In the genomic region with DNA sequence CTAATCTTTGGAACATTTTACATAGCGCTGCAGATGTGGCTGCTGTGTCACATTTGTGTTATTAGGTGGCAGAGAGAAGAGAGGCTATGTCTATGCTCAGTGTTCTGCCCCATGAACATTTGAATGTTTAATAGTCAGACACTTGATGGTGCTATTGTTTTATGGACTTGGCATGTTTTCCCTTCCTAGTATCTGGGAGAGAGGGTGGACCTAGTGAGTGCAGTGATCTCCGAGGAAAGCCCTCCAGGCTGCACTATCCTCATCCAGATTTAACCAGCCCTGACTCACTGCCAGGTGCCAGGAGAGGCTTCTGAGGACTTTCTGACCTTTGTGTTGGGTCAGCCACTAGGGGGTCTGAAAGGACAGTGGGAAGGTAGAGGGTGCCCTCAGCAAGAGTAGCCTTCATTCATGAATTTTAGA, we compare ENCODE assay signal across 8 cellular contexts. TPM values are rescaled to one million over a fixed set of nuclear protein-coding genes. Genes with fewer than 3 reads are reported as not detected.
DNase-seq lines count a peak whose midpoint lies in the region; TF ChIP-seq lines count a peak whose summit lies in the region.

No MANE protein-coding gene starts in this region.

- H3K4me3 ChIP-seq in fibroblast of villous mesenchyme (ENCODE audit: low read depth, low read length) (no peak overlapping the region), stomach (no peak overlapping the region)

- DNase-seq in ACHN = peak; percentile 55
- peak; percentile 6 for DNase-seq in GM13976 (ENCODE audit: low spot score)
- peak; percentile 25 for DNase-seq in NCI-H1105 treated with DMSO at 0.1 percent for 48 hours (lab: John Stamatoyannopoulos, UW)
- DNase-seq in fibroblast of villous mesenchyme (ENCODE audit: low read depth) = peak; percentile 3
- no peak for DNase-seq in stomach
- DNase-seq in NCI-H2227 (lab: John Stamatoyannopoulos, UW; ENCODE audit: unreplicated experiment) = no peak
- no peak for DNase-seq in anterior cingulate cortex (lab: John Stamatoyannopoulos, UW)
- DNase-seq in activated CD4-positive, alpha-beta T cell treated with anti-CD3 and anti-CD28 coated beads, Interleukin-2, amount 50 U/mL, for 4 hours = no peak

- TF ChIP-seq CTCF in GM13976 (IDR thresholded peaks at IDR 0.05; ENCODE audit: borderline replicate concordance, control extremely low read depth, extremely low read depth, insufficient read depth, missing control alignments) = peak; percentile 18
- TF ChIP-seq CTCF in fibroblast of villous mesenchyme (IDR thresholded peaks at IDR 0.05; ENCODE audit: insufficient read depth, low read depth, low read length) = no peak
- TF ChIP-seq CTCF in stomach (IDR thresholded peaks at IDR 0.05) = no peak

- H3K36me3 ChIP-seq in stomach = peaks cover 40 to 100% (median 94%) of the 10 kb centered on the region in 4 donors

- in situ Hi-C loops in ACHN (cut with HindIII; ENCODE audit: low pct_ligation_motif_present, low pct_unique_long_range_greater_than_20kb, low sequenced_read_pairs) (no loop called here), GM13976 (cut with MboI; ENCODE audit: low sequenced_read_pairs, unreplicated experiment) (loop anchor here (10.0 kb wide), 1 partner anchor 105 kb away; no protein-coding TSS in a partner anchor)

- intact Hi-C loops in stomach (cut with DNase I; ENCODE audit: low total_unique reads) = no loop called here

- 68 to 79% (median 71%) methylated on average over 2 of the region's 2 CpGs for WGBS in stomach, 5 donors

- peaks cover 0 to 26% (median 0%) of the 10 kb centered on the region in 4 donors for H3K4me1 ChIP-seq in stomach

- H3K9me3 ChIP-seq in stomach = no peaks in the 10 kb centered on the region

- no peak for TF ChIP-seq EP300 in stomach (IDR thresholded peaks at IDR 0.05)

- no peak for TF ChIP-seq POLR2A in stomach (IDR thresholded peaks at IDR 0.05)

- no peaks in the 10 kb centered on the region for H3K27me3 ChIP-seq in stomach

- H3K27ac ChIP-seq in stomach = no peak overlapping the region

RNA-seq across cellular contexts. Expression of a gene that starts 24.3 kb away (rescaled TPM):
- total RNA-seq in fibroblast of villous mesenchyme (34.5 and 47.1 TPM in 2 replicates), stomach (100 to 1,000 TPM; 110 to 574 (median 155) TPM)
- polyA plus RNA-seq in stomach = 10 to 100 TPM in 1 of 3 donors, 1 to 10 TPM in 2; 4.9 to 24.3 (median 6.2) TPM

RNA-seq across cellular contexts. Expression of a gene that starts 24.8 kb away (rescaled TPM):
- total RNA-seq in fibroblast of villous mesenchyme (2.6 and 6.0 TPM in 2 replicates), stomach (1 to 10 TPM in 3 of 5 donors, under 1 TPM in 1, not detected in 1; 0.87 to 4.3 (median 3.0) TPM)
- polyA plus RNA-seq in stomach = 1 to 10 TPM in 2 of 3 donors, under 1 TPM in 1; 0.87 to 3.8 (median 1.8) TPM

RNA-seq across cellular contexts. Expression of a gene that starts 46.5 kb away (rescaled TPM):
- 24.8 and 37.1 TPM in 2 replicates for total RNA-seq in fibroblast of villous mesenchyme
- total RNA-seq in stomach = 10 to 100 TPM in 3 of 5 donors, 1 to 10 TPM in 2; 7.6 to 80.5 (median 11.6) TPM
- polyA plus RNA-seq in stomach = 10 to 100 TPM in 2 of 3 donors, 1 to 10 TPM in 1; 8.5 to 11.8 (median 10.7) TPM

Comparison
In these comparisons a context has a peak if more than half of its experiments do, and no peak if none do; other contexts are left out.
1. DNase-seq: peak in ACHN (single experiment), GM13976 (single experiment), NCI-H1105 treated with DMSO at 0.1 percent for 48 hours (single experiment) and fibroblast of villous mesenchyme (single experiment); none in stomach (single experiment), NCI-H2227 (single experiment), anterior cingulate cortex (0 of 58) and activated CD4-positive, alpha-beta T cell treated with anti-CD3 and anti-CD28 coated beads, Interleukin-2, amount 50 U/mL, for 4 hours (0 of 2).